Comparison of ENCODE assay signal across 14 cellular contexts in genomic region chr13:35891486-35891885, GRCh38.
"Had no signal": no experiment of that assay in that cellular context is flagged by ENCODE, and none has a peak within 500 bp of the region (broad histone marks: within the 10 kb centered on the region; RNA-seq: fewer than 3 reads in every experiment).

No MANE protein-coding gene starts in this region.

- H3K27ac Mint-ChIP-seq: activated naive CD4-positive, alpha-beta T cell treated with anti-CD3 and anti-CD28 coated beads, Interleukin-2, amount 10 ng/mL, durations not matched to agents 7 days and 5 days; activated T-helper 17 cell treated with anti-CD3 and anti-CD28 coated beads, Interleukin-2, amount 50 U/mL, for 72 hours; nephron had no signal

- H3K9me3 Mint-ChIP-seq: activated naive CD4-positive, alpha-beta T cell treated with anti-CD3 and anti-CD28 coated beads, Interleukin-2, amount 10 ng/mL, durations not matched to agents 7 days and 5 days; activated T-helper 17 cell treated with anti-CD3 and anti-CD28 coated beads, Interleukin-2, amount 50 U/mL, for 72 hours; nephron had no signal

- H3K36me3 ChIP-seq: cardiac muscle cell, colonic mucosa, esophagus squamous epithelium, ovary, right lobe of liver, thyroid gland had no signal

- DNase-seq: activated CD4-positive, alpha-beta T cell treated with anti-CD3 and anti-CD28 coated beads, Interleukin-2, amount 50 U/mL, for 48 hours; activated CD4-positive, CD25-positive, alpha-beta regulatory T cell treated with anti-CD3 and anti-CD28 coated beads, Interleukin-2, amount 50 U/mL, for 72 hours; activated naive CD4-positive, alpha-beta T cell treated with anti-CD3 and anti-CD28 coated beads, Interleukin-2, amount 10 ng/mL, durations not matched to agents 7 days and 5 days; colonic mucosa; effector CD4-positive, alpha-beta T cell; esophagus squamous epithelium; ovary; right lobe of liver; stimulated activated CD4-positive, alpha-beta T cell treated with anti-CD3 and anti-CD28 coated beads, Interleukin-2, amount 100 ng/mL, for 24 hours; SW 1271; thyroid gland had no signal

- H3K4me1 Mint-ChIP-seq: activated naive CD4-positive, alpha-beta T cell treated with anti-CD3 and anti-CD28 coated beads, Interleukin-2, amount 10 ng/mL, durations not matched to agents 7 days and 5 days; activated T-helper 17 cell treated with anti-CD3 and anti-CD28 coated beads, Interleukin-2, amount 50 U/mL, for 72 hours had no signal

- H3K4me3 Mint-ChIP-seq: activated naive CD4-positive, alpha-beta T cell treated with anti-CD3 and anti-CD28 coated beads, Interleukin-2, amount 10 ng/mL, durations not matched to agents 7 days and 5 days; activated T-helper 17 cell treated with anti-CD3 and anti-CD28 coated beads, Interleukin-2, amount 50 U/mL, for 72 hours; nephron had no signal

- H3K9me3 ChIP-seq: colonic mucosa, esophagus squamous epithelium, ovary, right lobe of liver, thyroid gland had no signal

- H3K27me3 Mint-ChIP-seq: activated naive CD4-positive, alpha-beta T cell treated with anti-CD3 and anti-CD28 coated beads, Interleukin-2, amount 10 ng/mL, durations not matched to agents 7 days and 5 days; activated T-helper 17 cell treated with anti-CD3 and anti-CD28 coated beads, Interleukin-2, amount 50 U/mL, for 72 hours had no signal

- H3K4me3 ChIP-seq: cardiac muscle cell, colonic mucosa, esophagus squamous epithelium, ovary, right lobe of liver, thyroid gland had no signal

- ATAC-seq: activated T-helper 17 cell treated with anti-CD3 and anti-CD28 coated beads, Interleukin-2, amount 50 U/mL, for 72 hours; right lobe of liver had no signal

- H3K4me1 ChIP-seq: colonic mucosa, esophagus squamous epithelium, thyroid gland had no signal

- H3K36me3 Mint-ChIP-seq: activated naive CD4-positive, alpha-beta T cell treated with anti-CD3 and anti-CD28 coated beads, Interleukin-2, amount 10 ng/mL, durations not matched to agents 7 days and 5 days had no signal

- H3K27me3 ChIP-seq: cardiac muscle cell, colonic mucosa, esophagus squamous epithelium, ovary, right lobe of liver, thyroid gland had no signal

- H3K27ac ChIP-seq: cardiac muscle cell, colonic mucosa, esophagus squamous epithelium, ovary, right lobe of liver, thyroid gland had no signal
